Comparison of ENCODE assay signal across 1 cellular context in the genomic region with DNA sequence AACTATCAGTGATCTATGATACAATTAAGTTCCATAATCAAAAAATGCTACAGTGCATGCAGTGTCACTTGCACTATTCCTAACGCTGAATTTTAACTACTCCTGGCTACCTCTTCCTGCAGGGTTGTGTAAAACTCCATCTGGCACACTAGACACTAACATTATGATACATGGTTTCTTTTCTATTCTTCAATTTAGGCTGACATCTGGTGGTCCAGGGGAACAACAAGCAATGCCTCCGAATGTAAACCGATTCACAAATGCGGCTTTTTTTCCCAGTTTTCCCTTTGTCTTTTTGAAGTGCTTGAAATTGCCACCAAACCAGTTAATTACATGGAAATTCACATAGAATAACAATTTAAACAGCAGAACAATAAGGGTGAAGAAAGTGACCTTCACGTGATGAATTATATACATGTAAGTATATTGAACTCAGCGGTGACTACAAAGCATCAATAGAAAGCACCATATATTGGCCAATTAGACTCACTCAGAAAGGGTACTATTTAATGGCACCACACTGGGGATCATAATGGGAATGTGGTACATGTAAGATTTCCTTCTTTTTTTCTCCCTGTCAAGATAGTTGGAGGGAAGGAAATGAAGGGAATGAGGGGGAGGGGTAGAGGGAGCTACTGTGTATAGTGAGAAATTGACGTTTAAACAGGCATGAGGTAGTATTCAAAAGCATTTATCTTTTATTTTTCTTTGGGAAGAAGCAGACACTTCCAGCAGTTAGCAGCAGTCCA.
TF ChIP-seq lines count a peak whose summit lies in the region.

No MANE protein-coding gene starts in this region.

TF ChIP-seq in HEK293T, 16 proteins besides CTCF, POLR2A, EP300 and RAD21 (continued from another document):
- TF ChIP-seq PKNOX1 (IDR thresholded peaks at IDR 0.05), result no peak
